In the genomic region with DNA sequence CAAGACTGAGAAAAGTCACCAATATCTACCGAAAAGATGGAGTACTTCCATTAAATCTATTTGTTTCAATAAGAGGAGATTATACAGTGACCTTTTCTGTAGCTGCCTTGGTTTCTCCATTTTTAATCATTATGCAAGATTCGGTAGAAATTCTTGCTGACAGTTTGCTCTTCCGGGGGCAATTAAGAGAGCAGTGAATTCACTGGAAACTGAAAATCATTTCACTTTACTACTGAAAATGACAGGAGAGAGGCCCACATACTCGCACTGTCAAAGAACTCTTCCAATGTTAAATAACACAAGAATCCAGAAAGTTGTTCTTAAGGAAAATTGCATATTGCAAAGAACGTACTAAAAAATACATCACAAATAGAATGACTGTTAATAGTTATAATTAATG, we compare ENCODE assay signal across 18 cellular contexts.
DNase-seq lines count a peak whose midpoint lies in the region; ATAC-seq, FAIRE-seq and TF ChIP-seq lines count a peak whose summit lies in the region.
"Had no signal": no experiment of that assay in that cellular context is flagged by ENCODE, and none has a peak within 500 bp of the region (broad histone marks: within the 10 kb centered on the region; RNA-seq: fewer than 3 reads in every experiment).

No MANE protein-coding gene starts in this region.

- no peak overlapping the region for H3K27ac ChIP-seq in tibial artery
- H3K27ac ChIP-seq: BLaER1 treated with 17β-estradiol and CSF1 and Interleukin-3, amounts not matched to agents 10 nM and 100 nM; C4-2B had no signal

- H3K4me3 ChIP-seq in tibial artery, result no peak overlapping the region
- H3K4me3 ChIP-seq: BLaER1 treated with 17β-estradiol and CSF1 and Interleukin-3, amounts not matched to agents 10 nM and 100 nM had no signal

- H3K9me3 ChIP-seq in tibial artery, result no peaks in the 10 kb centered on the region
- H3K9me3 ChIP-seq: Caco-2 had no signal

- H3K27me3 ChIP-seq in tibial artery, result no peaks in the 10 kb centered on the region
- H3K27me3 ChIP-seq: BLaER1 treated with 17β-estradiol and CSF1 and Interleukin-3, amounts not matched to agents 10 nM and 100 nM had no signal

- H3K36me3 ChIP-seq in tibial artery, result no peaks in the 10 kb centered on the region
- H3K36me3 ChIP-seq: BLaER1 treated with 17β-estradiol and CSF1 and Interleukin-3, amounts not matched to agents 10 nM and 100 nM had no signal

- intact Hi-C loops in tibial artery (cut with DNase I; ENCODE audit: low total_unique reads), result no loop called here

- TF ChIP-seq CTCF in tibial artery (IDR thresholded peaks at IDR 0.05), result no peak

- DNase-seq in putamen (ENCODE audit: low spot score) (peak; percentile 39), tibial artery (no peak), AML-193 (lab: John Stamatoyannopoulos, UW) (no peak)
- DNase-seq: 8988T; ACHN; Caco-2; Calu3; CD4-positive, alpha-beta T cell; CD8-positive, alpha-beta T cell; DMS79 treated with DMSO at 0.1 percent for 48 hours; GF-D8 had no signal

- ATAC-seq in esophagus mucosa, result no peak
- ATAC-seq: CD8-positive, alpha-beta T cell had no signal

- no peaks in the 10 kb centered on the region for H3K4me1 ChIP-seq in tibial artery
- H3K4me1 ChIP-seq: BLaER1 treated with 17β-estradiol and CSF1 and Interleukin-3, amounts not matched to agents 10 nM and 100 nM; Caco-2 had no signal

- FAIRE-seq in colon (lab: Jason Lieb, UNC), result peak; percentile 41
- FAIRE-seq: G401.6, GM12891, GM19239 had no signal
